ENCODE assay signal across 9 cellular contexts in genomic region chr1:21278208-21278861, GRCh38. TPM values are rescaled to one million over a fixed set of nuclear protein-coding genes. Genes with fewer than 3 reads are reported as not detected.
A peak's percentile ranks its signal among the peaks of the same experiment; 100 is the strongest.
DNase-seq lines count a peak whose midpoint lies in the region; ATAC-seq and TF ChIP-seq lines count a peak whose summit lies in the region.
"Had no signal": no experiment of that assay in that cellular context is flagged by ENCODE, and none has a peak within 500 bp of the region (broad histone marks: within the 10 kb centered on the region; RNA-seq: fewer than 3 reads in every experiment).

No MANE protein-coding gene starts in this region.

- peaks cover 31% of the 10 kb centered on the region for H3K79me1 ChIP-seq in mesenchymal stem cell (replicated peaks; ENCODE audit: low read length, poor library complexity, severe bottlenecking)

- no peaks in the 10 kb centered on the region for H3K9me3 ChIP-seq in mesenchymal stem cell (ENCODE audit: control insufficient read depth, low read length)
- no peaks in the 10 kb centered on the region for H3K9me3 ChIP-seq in thoracic aorta

- H2BK15ac ChIP-seq in mesenchymal stem cell (ENCODE audit: low read depth, poor library complexity, severe bottlenecking), result no peak overlapping the region

- H3K9me3 Mint-ChIP-seq in activated CD4-positive, alpha-beta T cell treated with anti-CD3 and anti-CD28 coated beads, Interleukin-2, amount 10 ng/mL, durations not matched to agents 24 days and 14 days, result no peaks in the 10 kb centered on the region

- peak overlapping the region in 1 of 2 experiments; percentile 71 for H2BK12ac ChIP-seq in mesenchymal stem cell (ENCODE audit: low read length in 2 of 2)

- H3K36me3 Mint-ChIP-seq in activated CD4-positive, alpha-beta T cell treated with anti-CD3 and anti-CD28 coated beads, Interleukin-2, amount 10 ng/mL, durations not matched to agents 24 days and 14 days (ENCODE audit: low read depth), result peaks cover 43% of the 10 kb centered on the region

- WGBS in mesenchymal stem cell, result 99% methylated on average over 8 of the region's 9 CpGs

- H3K4me3 ChIP-seq in dorsolateral prefrontal cortex (peak overlapping the region in 29 of 59 donors; percentile 2 to 47 (median 31)), mesenchymal stem cell (ENCODE audit: insufficient read depth in 1 of 2, low read depth in 1 of 2, low read length in 2 of 2) (no peak overlapping the region), thoracic aorta (peak overlapping the region; percentile 21)

- H3K4me1 Mint-ChIP-seq in activated CD4-positive, alpha-beta T cell treated with anti-CD3 and anti-CD28 coated beads, Interleukin-2, amount 10 ng/mL, durations not matched to agents 24 days and 14 days, result peaks cover 37% of the 10 kb centered on the region

- ATAC-seq in thoracic aorta (ENCODE audit: insufficient number of reproducible peaks, low FRiP score, low read depth) (no peak), GM19395 (IDR thresholded peaks at IDR 0.05; ENCODE audit: unreplicated experiment) (no peak), GM18861 (IDR thresholded peaks at IDR 0.05; ENCODE audit: unreplicated experiment) (no peak)

- H3K4me2 ChIP-seq in mesenchymal stem cell (ENCODE audit: low read length, poor library complexity, severe bottlenecking), result no peak overlapping the region

- no peak overlapping the region for H2BK120ac ChIP-seq in mesenchymal stem cell (ENCODE audit: low read depth, low read length)

- peak overlapping the region; percentile 43 for H3K9ac ChIP-seq in mesenchymal stem cell (ENCODE audit: low read length)

- H3K4me1 ChIP-seq in mesenchymal stem cell (ENCODE audit: control insufficient read depth, insufficient read depth, low read depth, low read length) (peaks cover 20% of the 10 kb centered on the region), thoracic aorta (ENCODE audit: control insufficient read depth in 1 of 2, low read depth in 2 of 2) (peaks cover 45 to 61% of the 10 kb centered on the region in 2 donors)

- peak overlapping the region; percentile 56 for H3K27ac Mint-ChIP-seq in activated CD4-positive, alpha-beta T cell treated with anti-CD3 and anti-CD28 coated beads, Interleukin-2, amount 10 ng/mL, durations not matched to agents 24 days and 14 days

- H3K27ac ChIP-seq in dorsolateral prefrontal cortex (peak overlapping the region; percentile 14 to 89 (median 81)), mesenchymal stem cell (ENCODE audit: low read length, poor library complexity, severe bottlenecking) (no peak overlapping the region), thoracic aorta (peak overlapping the region; percentile 87 to 92)

- H3K4ac ChIP-seq in mesenchymal stem cell (ENCODE audit: low read depth in 1 of 2, low read length in 2 of 2), result peak overlapping the region in 1 of 2 experiments; percentile 70

- peak overlapping the region; percentile 14 for H4K91ac ChIP-seq in mesenchymal stem cell (ENCODE audit: low read length)

- peak overlapping the region in 1 of 2 experiments; percentile 8 for H3K23ac ChIP-seq in mesenchymal stem cell (ENCODE audit: low read length in 2 of 2)

- H2BK5ac ChIP-seq in mesenchymal stem cell (ENCODE audit: low read depth, low read length, poor library complexity, severe bottlenecking), result no peak overlapping the region

- H4K8ac ChIP-seq in mesenchymal stem cell (ENCODE audit: low read length), result no peak overlapping the region

- H3K36me3 ChIP-seq in mesenchymal stem cell (ENCODE audit: control insufficient read depth in 1 of 2, insufficient read depth in 2 of 2, low read depth in 1 of 2, low read length in 2 of 2) (peaks cover 33 to 36% of the 10 kb centered on the region in 2 experiments), thoracic aorta (no peaks in the 10 kb centered on the region)

- H3K27me3 ChIP-seq in dorsolateral prefrontal cortex, result no peaks in the 10 kb centered on the region
- H3K27me3 ChIP-seq in mesenchymal stem cell (ENCODE audit: control insufficient read depth in 1 of 2, insufficient read depth in 1 of 2, low read length in 2 of 2), result no peaks in the 10 kb centered on the region
- no peaks in the 10 kb centered on the region for H3K27me3 ChIP-seq in thoracic aorta (replicated peaks; ENCODE audit: insufficient read depth)

- intact Hi-C loops in activated CD4-positive, alpha-beta T cell treated with anti-CD3 and anti-CD28 coated beads, Interleukin-2, amount 10 ng/mL, durations not matched to agents 24 days and 14 days (cut with micrococcal nuclease), result no loop called here
- intact Hi-C loops in dorsolateral prefrontal cortex (cut with DNase I), result no loop called here

- no peak overlapping the region for H2AFZ ChIP-seq in mesenchymal stem cell (ENCODE audit: low read depth, low read length)

- no peaks in the 10 kb centered on the region for H3K27me3 Mint-ChIP-seq in activated CD4-positive, alpha-beta T cell treated with anti-CD3 and anti-CD28 coated beads, Interleukin-2, amount 10 ng/mL, durations not matched to agents 24 days and 14 days

- no peak overlapping the region for H3K14ac ChIP-seq in mesenchymal stem cell (ENCODE audit: low read length in 2 of 2)

- H3K18ac ChIP-seq in mesenchymal stem cell (ENCODE audit: low read depth in 1 of 2, low read length in 2 of 2), result no peak overlapping the region

- peak in 3 of 56 donors; percentile 9 to 18 (median 11) for TF ChIP-seq CTCF in dorsolateral prefrontal cortex (IDR thresholded peaks at IDR 0.05 in 54 of 56, conservative IDR thresholded peaks at IDR 0.05 in 2 of 56; ENCODE audit: low read depth in 1 of 56, partially characterized antibody in 56 of 56)
- no peak for TF ChIP-seq CTCF in thoracic aorta (IDR thresholded peaks at IDR 0.05)

- no peak overlapping the region for H2AK5ac ChIP-seq in mesenchymal stem cell (ENCODE audit: low read length, severe bottlenecking)

- DNase-seq in activated CD4-positive, alpha-beta T cell treated with anti-CD3 and anti-CD28 coated beads, Interleukin-2, amount 10 ng/mL, durations not matched to agents 24 days and 14 days, result no peak
- DNase-seq in activated CD4-positive, alpha-beta T cell treated with anti-CD3 and anti-CD28 coated beads for 1 hour, result no peak
- peak in 4 of 10 donors; percentile 43 to 72 (median 56) for DNase-seq in dorsolateral prefrontal cortex
- no peak for DNase-seq in mesenchymal stem cell
- no peak for DNase-seq in thoracic aorta (ENCODE audit: low spot score)
- no peak for DNase-seq in NCI-H1105 (lab: John Stamatoyannopoulos, UW)
- DNase-seq: NCI-H187 treated with DMSO at 0.1 percent for 48 hours had no signal

- no peak overlapping the region for H3K4me3 Mint-ChIP-seq in activated CD4-positive, alpha-beta T cell treated with anti-CD3 and anti-CD28 coated beads, Interleukin-2, amount 10 ng/mL, durations not matched to agents 24 days and 14 days

RNA-seq across cellular contexts. Expression of gene ECE1, which starts 11.9 kb away (rescaled TPM):
- total RNA-seq in activated CD4-positive, alpha-beta T cell treated with anti-CD3 and anti-CD28 coated beads, Interleukin-2, amount 10 ng/mL, durations not matched to agents 24 days and 14 days, result 133 and 134 TPM in 2 replicates
- 100 to 1,000 TPM in 2 of 120 experiments, 10 to 100 TPM in 118; 38.8 to 122 (median 62.6) TPM for total RNA-seq in dorsolateral prefrontal cortex
- 229 TPM for polyA plus RNA-seq in mesenchymal stem cell (2013, experiment 1 of 2)
- polyA plus RNA-seq in mesenchymal stem cell (2013, experiment 2 of 2), result 222 TPM
- 100 to 1,000 TPM; 103 to 124 TPM for total RNA-seq in thoracic aorta
